1 cellular context compared by ENCODE assay signal in the genomic region with DNA sequence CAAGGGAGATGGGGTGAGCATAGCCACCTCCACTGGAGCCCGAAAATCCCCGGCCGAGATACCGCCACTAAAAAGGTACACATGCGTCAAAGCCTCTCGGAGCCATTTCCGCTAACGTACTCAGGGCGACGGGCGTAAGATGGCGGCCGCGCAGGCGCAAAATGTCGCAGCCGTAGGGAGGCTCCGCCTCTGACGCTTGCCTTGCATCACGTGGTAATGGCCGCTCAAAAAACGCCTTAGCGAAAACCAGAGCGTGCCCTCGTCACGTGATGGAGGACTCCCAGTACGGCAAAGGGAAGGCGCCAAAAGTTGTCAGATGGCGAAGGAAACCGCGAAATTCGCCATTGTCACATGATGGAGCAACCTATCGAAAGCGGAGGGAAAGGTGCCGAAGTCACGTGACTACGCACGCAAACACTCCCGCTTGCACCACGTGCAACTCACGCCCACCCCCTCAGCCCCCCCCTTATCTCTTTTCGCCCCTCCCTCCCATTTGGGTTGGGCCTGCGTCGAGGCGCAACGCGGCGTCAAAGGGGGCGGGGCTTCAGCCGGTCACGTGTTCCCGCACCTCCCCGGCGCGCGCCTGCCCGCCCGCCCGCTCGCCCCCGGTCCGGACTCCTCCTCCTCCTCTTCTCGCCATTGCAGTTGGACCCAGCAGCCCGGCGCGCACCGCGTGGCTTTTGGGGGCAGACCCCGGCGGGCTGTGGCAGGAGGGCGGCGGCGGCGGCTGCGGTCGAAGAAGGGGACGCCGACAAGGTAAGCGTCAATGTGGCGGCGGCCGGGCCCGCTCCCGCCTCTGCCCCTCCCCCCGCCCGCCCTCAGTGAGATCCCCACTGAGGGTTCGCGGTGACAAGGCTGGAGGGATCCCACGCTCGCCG.
TF ChIP-seq lines count a peak whose summit lies in the region.

A gene (plus strand): TSS at position 615 of the 878 bp plus-strand sequence. CDS start 16,260 bp downstream, outside the sequence.

TF ChIP-seq in K562, 482 proteins besides CTCF, POLR2A, EP300 and RAD21 (continued from another document and continues in another):
- TF ChIP-seq, protein P1, sequence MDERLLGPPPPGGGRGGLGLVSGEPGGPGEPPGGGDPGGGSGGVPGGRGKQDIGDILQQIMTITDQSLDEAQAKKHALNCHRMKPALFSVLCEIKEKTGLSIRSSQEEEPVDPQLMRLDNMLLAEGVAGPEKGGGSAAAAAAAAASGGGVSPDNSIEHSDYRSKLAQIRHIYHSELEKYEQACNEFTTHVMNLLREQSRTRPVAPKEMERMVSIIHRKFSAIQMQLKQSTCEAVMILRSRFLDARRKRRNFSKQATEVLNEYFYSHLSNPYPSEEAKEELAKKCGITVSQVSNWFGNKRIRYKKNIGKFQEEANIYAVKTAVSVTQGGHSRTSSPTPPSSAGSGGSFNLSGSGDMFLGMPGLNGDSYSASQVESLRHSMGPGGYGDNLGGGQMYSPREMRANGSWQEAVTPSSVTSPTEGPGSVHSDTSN (CRISPR knock-in tag; IDR thresholded peaks at IDR 0.05; ENCODE audit: low read depth): no peak
- TF ChIP-seq, protein P1 (tag; conservative IDR thresholded peaks at IDR 0.05; ENCODE audit: low read depth): no peak
- TF ChIP-seq, protein P2, sequence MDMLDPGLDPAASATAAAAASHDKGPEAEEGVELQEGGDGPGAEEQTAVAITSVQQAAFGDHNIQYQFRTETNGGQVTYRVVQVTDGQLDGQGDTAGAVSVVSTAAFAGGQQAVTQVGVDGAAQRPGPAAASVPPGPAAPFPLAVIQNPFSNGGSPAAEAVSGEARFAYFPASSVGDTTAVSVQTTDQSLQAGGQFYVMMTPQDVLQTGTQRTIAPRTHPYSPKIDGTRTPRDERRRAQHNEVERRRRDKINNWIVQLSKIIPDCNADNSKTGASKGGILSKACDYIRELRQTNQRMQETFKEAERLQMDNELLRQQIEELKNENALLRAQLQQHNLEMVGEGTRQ (CRISPR knock-in tag; IDR thresholded peaks at IDR 0.05): peak; percentile 97
- TF ChIP-seq HNRNPK (IDR thresholded peaks at IDR 0.05; ENCODE audit: low read depth, low read length, poor library complexity, severe bottlenecking) (no peak), ZNF3 (CRISPR knock-in tag; IDR thresholded peaks at IDR 0.05) (no peak), TFAM (CRISPR knock-in tag; conservative IDR thresholded peaks at IDR 0.05) (no peak), ARID2 (IDR thresholded peaks at IDR 0.05) (no peak), NCOA1 (IDR thresholded peaks at IDR 0.05; ENCODE audit: low read depth) (peak; percentile 59; the same call in 1 of the 2 replicates), ZNF239 (CRISPR knock-in tag; IDR thresholded peaks at IDR 0.05) (peak; percentile 65), TAF7 (tag; IDR thresholded peaks at IDR 0.05) (peak; percentile 80; the same call in 1 of the 2 replicates), ASH1L (IDR thresholded peaks at IDR 0.05; ENCODE audit: borderline replicate concordance, low read depth, partially characterized antibody) (peak; percentile 99), KDM1A (IDR thresholded peaks at IDR 0.05) (no peak), JUN (IDR thresholded peaks at IDR 0.05; ENCODE audit: borderline replicate concordance, low read depth, low read length) (peak; percentile 73; the same call in 1 of the 2 replicates), JUN (CRISPR knock-in tag; IDR thresholded peaks at IDR 0.05; ENCODE audit: borderline replicate concordance) (no peak; the same call in 1 of the 2 replicates), TAF9B (IDR thresholded peaks at IDR 0.05; ENCODE audit: partially characterized antibody) (peak; percentile 85), DPF2 (IDR thresholded peaks at IDR 0.05) (peak; percentile 68; the same call in 1 of the 2 replicates), MXI1 (IDR thresholded peaks at IDR 0.05; ENCODE audit: low read depth, low read length) (peak; percentile 65; the same call in 1 of the 2 replicates), BRF1 (IDR thresholded peaks at IDR 0.05; ENCODE audit: borderline replicate concordance, extremely low read depth, insufficient read length) (no peak), CC2D1A (IDR thresholded peaks at IDR 0.05) (no peak), CSDE1 (IDR thresholded peaks at IDR 0.05) (no peak), ZNF212 (CRISPR knock-in tag; IDR thresholded peaks at IDR 0.05) (0 out of 2 replicates have a peak, but pooled peaks have one; percentile 34), PYGO2 (tag; IDR thresholded peaks at IDR 0.05) (no peak), GABPA (tag; conservative IDR thresholded peaks at IDR 0.05; ENCODE audit: low read depth) (peak; percentile 81), ZNF282 (CRISPR knock-in tag; IDR thresholded peaks at IDR 0.05) (no peak), RBBP5 (IDR thresholded peaks at IDR 0.05; ENCODE audit: borderline replicate concordance, insufficient read depth, low read length, poor library complexity, severe bottlenecking) (peak; percentile 82)
- TF ChIP-seq, protein P3, sequence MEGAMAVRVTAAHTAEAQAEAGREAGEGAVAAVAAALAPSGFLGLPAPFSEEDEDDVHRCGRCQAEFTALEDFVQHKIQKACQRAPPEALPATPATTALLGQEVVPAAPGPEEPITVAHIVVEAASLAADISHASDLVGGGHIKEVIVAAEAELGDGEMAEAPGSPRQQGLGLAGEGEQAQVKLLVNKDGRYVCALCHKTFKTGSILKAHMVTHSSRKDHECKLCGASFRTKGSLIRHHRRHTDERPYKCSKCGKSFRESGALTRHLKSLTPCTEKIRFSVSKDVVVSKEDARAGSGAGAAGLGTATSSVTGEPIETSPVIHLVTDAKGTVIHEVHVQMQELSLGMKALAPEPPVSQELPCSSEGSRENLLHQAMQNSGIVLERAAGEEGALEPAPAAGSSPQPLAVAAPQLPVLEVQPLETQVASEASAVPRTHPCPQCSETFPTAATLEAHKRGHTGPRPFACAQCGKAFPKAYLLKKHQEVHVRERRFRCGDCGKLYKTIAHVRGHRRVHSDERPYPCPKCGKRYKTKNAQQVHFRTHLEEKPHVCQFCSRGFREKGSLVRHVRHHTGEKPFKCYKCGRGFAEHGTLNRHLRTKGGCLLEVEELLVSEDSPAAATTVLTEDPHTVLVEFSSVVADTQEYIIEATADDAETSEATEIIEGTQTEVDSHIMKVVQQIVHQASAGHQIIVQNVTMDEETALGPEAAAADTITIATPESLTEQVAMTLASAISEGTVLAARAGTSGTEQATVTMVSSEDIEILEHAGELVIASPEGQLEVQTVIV (CRISPR knock-in tag; IDR thresholded peaks at IDR 0.05; ENCODE audit: borderline replicate concordance): no peak
- TF ChIP-seq, protein P4, sequence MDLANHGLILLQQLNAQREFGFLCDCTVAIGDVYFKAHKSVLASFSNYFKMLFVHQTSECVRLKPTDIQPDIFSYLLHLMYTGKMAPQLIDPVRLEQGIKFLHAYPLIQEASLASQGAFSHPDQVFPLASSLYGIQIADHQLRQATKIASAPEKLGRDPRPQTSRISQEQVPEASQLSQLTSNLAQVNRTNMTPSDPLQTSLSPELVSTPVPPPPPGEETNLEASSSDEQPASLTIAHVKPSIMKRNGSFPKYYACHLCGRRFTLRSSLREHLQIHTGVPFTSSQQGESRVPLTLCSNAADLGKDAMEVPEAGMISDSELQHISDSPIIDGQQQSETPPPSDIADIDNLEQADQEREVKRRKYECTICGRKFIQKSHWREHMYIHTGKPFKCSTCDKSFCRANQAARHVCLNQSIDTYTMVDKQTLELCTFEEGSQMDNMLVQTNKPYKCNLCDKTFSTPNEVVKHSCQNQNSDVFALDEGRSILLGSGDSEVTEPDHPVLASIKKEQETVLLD (IDR thresholded peaks at IDR 0.05): peak; percentile 96
- TF ChIP-seq, protein P5, sequence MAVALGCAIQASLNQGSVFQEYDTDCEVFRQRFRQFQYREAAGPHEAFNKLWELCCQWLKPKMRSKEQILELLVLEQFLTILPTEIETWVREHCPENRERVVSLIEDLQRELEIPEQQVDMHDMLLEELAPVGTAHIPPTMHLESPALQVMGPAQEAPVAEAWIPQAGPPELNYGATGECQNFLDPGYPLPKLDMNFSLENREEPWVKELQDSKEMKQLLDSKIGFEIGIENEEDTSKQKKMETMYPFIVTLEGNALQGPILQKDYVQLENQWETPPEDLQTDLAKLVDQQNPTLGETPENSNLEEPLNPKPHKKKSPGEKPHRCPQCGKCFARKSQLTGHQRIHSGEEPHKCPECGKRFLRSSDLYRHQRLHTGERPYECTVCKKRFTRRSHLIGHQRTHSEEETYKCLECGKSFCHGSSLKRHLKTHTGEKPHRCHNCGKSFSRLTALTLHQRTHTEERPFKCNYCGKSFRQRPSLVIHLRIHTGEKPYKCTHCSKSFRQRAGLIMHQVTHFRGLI (CRISPR knock-in tag; IDR thresholded peaks at IDR 0.05): peak; percentile 75
- TF ChIP-seq, protein P6, sequence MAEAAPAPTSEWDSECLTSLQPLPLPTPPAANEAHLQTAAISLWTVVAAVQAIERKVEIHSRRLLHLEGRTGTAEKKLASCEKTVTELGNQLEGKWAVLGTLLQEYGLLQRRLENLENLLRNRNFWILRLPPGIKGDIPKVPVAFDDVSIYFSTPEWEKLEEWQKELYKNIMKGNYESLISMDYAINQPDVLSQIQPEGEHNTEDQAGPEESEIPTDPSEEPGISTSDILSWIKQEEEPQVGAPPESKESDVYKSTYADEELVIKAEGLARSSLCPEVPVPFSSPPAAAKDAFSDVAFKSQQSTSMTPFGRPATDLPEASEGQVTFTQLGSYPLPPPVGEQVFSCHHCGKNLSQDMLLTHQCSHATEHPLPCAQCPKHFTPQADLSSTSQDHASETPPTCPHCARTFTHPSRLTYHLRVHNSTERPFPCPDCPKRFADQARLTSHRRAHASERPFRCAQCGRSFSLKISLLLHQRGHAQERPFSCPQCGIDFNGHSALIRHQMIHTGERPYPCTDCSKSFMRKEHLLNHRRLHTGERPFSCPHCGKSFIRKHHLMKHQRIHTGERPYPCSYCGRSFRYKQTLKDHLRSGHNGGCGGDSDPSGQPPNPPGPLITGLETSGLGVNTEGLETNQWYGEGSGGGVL (CRISPR knock-in tag; IDR thresholded peaks at IDR 0.05): no peak
- TF ChIP-seq, protein P7, sequence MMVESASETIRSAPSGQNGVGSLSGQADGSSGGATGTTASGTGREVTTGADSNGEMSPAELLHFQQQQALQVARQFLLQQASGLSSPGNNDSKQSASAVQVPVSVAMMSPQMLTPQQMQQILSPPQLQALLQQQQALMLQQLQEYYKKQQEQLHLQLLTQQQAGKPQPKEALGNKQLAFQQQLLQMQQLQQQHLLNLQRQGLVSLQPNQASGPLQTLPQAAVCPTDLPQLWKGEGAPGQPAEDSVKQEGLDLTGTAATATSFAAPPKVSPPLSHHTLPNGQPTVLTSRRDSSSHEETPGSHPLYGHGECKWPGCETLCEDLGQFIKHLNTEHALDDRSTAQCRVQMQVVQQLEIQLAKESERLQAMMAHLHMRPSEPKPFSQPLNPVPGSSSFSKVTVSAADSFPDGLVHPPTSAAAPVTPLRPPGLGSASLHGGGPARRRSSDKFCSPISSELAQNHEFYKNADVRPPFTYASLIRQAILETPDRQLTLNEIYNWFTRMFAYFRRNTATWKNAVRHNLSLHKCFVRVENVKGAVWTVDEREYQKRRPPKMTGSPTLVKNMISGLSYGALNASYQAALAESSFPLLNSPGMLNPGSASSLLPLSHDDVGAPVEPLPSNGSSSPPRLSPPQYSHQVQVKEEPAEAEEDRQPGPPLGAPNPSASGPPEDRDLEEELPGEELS (CRISPR knock-in tag; IDR thresholded peaks at IDR 0.05; ENCODE audit: borderline replicate concordance): peak; percentile 84; the same call in 1 of the 2 replicates
- TF ChIP-seq, protein P8, sequence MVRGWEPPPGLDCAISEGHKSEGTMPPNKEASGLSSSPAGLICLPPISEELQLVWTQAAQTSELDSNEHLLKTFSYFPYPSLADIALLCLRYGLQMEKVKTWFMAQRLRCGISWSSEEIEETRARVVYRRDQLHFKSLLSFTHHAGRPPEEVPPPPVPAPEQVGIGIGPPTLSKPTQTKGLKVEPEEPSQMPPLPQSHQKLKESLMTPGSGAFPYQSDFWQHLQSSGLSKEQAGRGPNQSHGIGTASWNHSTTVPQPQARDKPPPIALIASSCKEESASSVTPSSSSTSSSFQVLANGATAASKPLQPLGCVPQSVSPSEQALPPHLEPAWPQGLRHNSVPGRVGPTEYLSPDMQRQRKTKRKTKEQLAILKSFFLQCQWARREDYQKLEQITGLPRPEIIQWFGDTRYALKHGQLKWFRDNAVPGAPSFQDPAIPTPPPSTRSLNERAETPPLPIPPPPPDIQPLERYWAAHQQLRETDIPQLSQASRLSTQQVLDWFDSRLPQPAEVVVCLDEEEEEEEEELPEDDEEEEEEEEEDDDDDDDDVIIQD (CRISPR knock-in tag; IDR thresholded peaks at IDR 0.05): 0 out of 2 replicates have a peak, but pooled peaks have one; percentile 27
- TF ChIP-seq, protein P9, sequence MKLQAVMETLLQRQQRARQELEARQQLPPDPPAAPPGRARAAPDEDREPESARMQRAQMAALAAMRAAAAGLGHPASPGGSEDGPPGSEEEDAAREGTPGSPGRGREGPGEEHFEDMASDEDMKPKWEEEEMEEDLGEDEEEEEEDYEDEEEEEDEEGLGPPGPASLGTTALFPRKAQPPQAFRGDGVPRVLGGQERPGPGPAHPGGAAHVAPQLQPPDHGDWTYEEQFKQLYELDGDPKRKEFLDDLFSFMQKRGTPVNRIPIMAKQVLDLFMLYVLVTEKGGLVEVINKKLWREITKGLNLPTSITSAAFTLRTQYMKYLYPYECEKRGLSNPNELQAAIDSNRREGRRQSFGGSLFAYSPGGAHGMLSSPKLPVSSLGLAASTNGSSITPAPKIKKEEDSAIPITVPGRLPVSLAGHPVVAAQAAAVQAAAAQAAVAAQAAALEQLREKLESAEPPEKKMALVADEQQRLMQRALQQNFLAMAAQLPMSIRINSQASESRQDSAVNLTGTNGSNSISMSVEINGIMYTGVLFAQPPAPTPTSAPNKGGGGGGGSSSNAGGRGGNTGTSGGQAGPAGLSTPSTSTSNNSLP (IDR thresholded peaks at IDR 0.05; ENCODE audit: borderline replicate concordance, low read depth, low read length): no peak
